26 cellular contexts compared by ENCODE assay signal in genomic region chr12:127287256-127287655, GRCh38.
"Had no signal": no experiment of that assay in that cellular context is flagged by ENCODE, and none has a peak within 500 bp of the region (broad histone marks: within the 10 kb centered on the region; RNA-seq: fewer than 3 reads in every experiment).

No MANE protein-coding gene starts in this region.

- H3K9me3 ChIP-seq: colonic mucosa, esophagus squamous epithelium, gastroesophageal sphincter had no signal

- H3K4me3 ChIP-seq: colonic mucosa, esophagus squamous epithelium, gastroesophageal sphincter had no signal

- ATAC-seq: activated CD4-positive, alpha-beta T cell treated with anti-CD3 and anti-CD28 coated beads for 36 hours; gastroesophageal sphincter had no signal

- H3K27me3 ChIP-seq: brain microvascular endothelial cell, colonic mucosa, esophagus squamous epithelium, gastroesophageal sphincter had no signal

- FAIRE-seq: astrocyte, endometrium, endothelial cell of umbilical vein had no signal

- H3K4me1 ChIP-seq: colonic mucosa, esophagus squamous epithelium, gastroesophageal sphincter had no signal

- DNase-seq: activated CD4-positive, alpha-beta memory T cell treated with anti-CD3 and anti-CD28 coated beads for 36 hours; activated CD4-positive, alpha-beta T cell treated with anti-CD3 and anti-CD28 coated beads for 36 hours; activated CD4-positive, alpha-beta T cell treated with anti-CD3 and anti-CD28 coated beads, Interleukin-2, amount 10 ng/mL, durations not matched to agents 24 days and 14 days; activated CD4-positive, CD25-positive, alpha-beta regulatory T cell; activated CD4-positive, CD25-positive, alpha-beta regulatory T cell treated with anti-CD3 and anti-CD28 coated beads, Interleukin-2, amount 50 U/mL, for 72 hours; activated CD8-positive, alpha-beta memory T cell treated with anti-CD3 and anti-CD28 coated beads, Interleukin-2, amount 50 U/mL, for 4 hours; activated gamma-delta T cell treated with Interleukin-2 at 50 U/mL for 16 hours; activated naive CD4-positive, alpha-beta T cell treated with anti-CD3 and anti-CD28 coated beads, Interleukin-2, amount 50 U/mL, for 16 hours; activated naive CD4-positive, alpha-beta T cell treated with Interleukin-2 at 50 U/mL for 16 hours; activated T-cell treated with anti-CD3 and anti-CD28 coated beads, Interleukin-2, amount 50 U/mL, for 1 hour; activated T-cell treated with anti-CD3 and anti-CD28 coated beads, Interleukin-2, amount 50 U/mL, for 48 hours; amniotic stem cell; anterior cingulate cortex; brain microvascular endothelial cell; central memory CD4-positive, alpha-beta T cell; cerebellar nuclear complex; colonic mucosa; effector CD8-positive, alpha-beta T cell; esophagus squamous epithelium; foreskin melanocyte; T-helper 2 cell had no signal

- H3K36me3 ChIP-seq: brain microvascular endothelial cell, colonic mucosa, esophagus squamous epithelium, gastroesophageal sphincter had no signal

- H3K27ac ChIP-seq: brain microvascular endothelial cell, colonic mucosa, epithelial cell of prostate, esophagus squamous epithelium, gastroesophageal sphincter had no signal
